1 cellular context compared by ENCODE assay signal in the genomic region with DNA sequence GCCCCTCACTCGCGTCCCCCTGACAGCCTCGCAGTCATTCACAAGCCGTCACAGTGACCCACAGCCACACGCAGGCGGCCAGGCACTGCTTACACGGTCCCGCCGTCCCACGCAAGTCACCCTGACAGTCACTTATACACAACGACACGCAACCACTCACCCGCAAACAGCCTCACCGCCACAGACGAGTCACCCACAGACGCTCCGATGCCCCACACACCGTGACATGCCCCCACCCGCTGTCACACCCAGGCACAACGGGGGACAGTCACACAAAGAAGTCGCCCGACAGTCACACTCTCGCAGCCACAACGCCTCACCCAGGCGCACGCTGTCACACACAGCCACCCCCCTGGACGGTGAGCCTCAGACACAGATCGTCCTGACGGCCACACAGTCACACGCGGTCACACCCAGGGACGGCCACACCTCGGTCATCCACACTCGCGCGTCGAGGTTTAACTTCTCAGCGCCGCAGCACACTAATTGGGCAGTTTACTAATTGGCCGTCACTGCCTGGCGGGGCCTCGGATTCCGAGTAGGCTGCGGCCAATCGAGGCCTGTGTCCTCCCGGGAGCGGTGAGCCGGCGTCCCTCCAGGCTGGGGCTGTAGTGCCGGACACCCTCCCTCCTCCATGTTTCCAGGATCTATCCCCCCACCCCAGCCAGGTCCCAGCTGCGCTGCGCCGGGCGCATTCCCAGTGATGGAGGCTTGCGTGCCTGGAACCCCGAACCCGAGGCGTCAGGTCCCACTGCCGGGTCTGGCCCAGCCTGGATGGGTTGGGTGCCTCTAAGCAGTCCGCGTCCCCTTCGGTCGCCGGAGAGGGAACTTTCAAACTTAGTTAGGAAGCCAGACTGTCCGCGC.
A peak's percentile ranks its signal among the peaks of the same experiment; 100 is the strongest.
TF ChIP-seq lines count a peak whose summit lies in the region.

No MANE protein-coding gene starts in this region.

TF ChIP-seq in GM12878, 131 proteins besides CTCF, POLR2A, EP300 and RAD21 (continued from another document and continues in another):
- TF ChIP-seq, protein P1, sequence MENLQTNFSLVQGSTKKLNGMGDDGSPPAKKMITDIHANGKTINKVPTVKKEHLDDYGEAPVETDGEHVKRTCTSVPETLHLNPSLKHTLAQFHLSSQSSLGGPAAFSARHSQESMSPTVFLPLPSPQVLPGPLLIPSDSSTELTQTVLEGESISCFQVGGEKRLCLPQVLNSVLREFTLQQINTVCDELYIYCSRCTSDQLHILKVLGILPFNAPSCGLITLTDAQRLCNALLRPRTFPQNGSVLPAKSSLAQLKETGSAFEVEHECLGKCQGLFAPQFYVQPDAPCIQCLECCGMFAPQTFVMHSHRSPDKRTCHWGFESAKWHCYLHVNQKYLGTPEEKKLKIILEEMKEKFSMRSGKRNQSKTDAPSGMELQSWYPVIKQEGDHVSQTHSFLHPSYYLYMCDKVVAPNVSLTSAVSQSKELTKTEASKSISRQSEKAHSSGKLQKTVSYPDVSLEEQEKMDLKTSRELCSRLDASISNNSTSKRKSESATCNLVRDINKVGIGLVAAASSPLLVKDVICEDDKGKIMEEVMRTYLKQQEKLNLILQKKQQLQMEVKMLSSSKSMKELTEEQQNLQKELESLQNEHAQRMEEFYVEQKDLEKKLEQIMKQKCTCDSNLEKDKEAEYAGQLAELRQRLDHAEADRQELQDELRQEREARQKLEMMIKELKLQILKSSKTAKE (IDR thresholded peaks at IDR 0.05; ENCODE audit: low read depth, poor library complexity, severe bottlenecking): no peak
- peak; percentile 93 for TF ChIP-seq NBN (IDR thresholded peaks at IDR 0.05)
- no peak for TF ChIP-seq POU2F2 (IDR thresholded peaks at IDR 0.05; ENCODE audit: borderline replicate concordance, low read depth, low read length)
- no peak for TF ChIP-seq TAF1 (IDR thresholded peaks at IDR 0.05; ENCODE audit: borderline replicate concordance, low read depth, low read length)
- TF ChIP-seq, protein P2, sequence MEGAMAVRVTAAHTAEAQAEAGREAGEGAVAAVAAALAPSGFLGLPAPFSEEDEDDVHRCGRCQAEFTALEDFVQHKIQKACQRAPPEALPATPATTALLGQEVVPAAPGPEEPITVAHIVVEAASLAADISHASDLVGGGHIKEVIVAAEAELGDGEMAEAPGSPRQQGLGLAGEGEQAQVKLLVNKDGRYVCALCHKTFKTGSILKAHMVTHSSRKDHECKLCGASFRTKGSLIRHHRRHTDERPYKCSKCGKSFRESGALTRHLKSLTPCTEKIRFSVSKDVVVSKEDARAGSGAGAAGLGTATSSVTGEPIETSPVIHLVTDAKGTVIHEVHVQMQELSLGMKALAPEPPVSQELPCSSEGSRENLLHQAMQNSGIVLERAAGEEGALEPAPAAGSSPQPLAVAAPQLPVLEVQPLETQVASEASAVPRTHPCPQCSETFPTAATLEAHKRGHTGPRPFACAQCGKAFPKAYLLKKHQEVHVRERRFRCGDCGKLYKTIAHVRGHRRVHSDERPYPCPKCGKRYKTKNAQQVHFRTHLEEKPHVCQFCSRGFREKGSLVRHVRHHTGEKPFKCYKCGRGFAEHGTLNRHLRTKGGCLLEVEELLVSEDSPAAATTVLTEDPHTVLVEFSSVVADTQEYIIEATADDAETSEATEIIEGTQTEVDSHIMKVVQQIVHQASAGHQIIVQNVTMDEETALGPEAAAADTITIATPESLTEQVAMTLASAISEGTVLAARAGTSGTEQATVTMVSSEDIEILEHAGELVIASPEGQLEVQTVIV (IDR thresholded peaks at IDR 0.05; ENCODE audit: borderline replicate concordance, partially characterized antibody): no peak
- TF ChIP-seq RELA (IDR thresholded peaks at IDR 0.05; ENCODE audit: borderline replicate concordance, partially characterized antibody): peak; percentile 25
- TF ChIP-seq CREM (IDR thresholded peaks at IDR 0.05; ENCODE audit: low read depth): no peak
- TF ChIP-seq, protein P3, sequence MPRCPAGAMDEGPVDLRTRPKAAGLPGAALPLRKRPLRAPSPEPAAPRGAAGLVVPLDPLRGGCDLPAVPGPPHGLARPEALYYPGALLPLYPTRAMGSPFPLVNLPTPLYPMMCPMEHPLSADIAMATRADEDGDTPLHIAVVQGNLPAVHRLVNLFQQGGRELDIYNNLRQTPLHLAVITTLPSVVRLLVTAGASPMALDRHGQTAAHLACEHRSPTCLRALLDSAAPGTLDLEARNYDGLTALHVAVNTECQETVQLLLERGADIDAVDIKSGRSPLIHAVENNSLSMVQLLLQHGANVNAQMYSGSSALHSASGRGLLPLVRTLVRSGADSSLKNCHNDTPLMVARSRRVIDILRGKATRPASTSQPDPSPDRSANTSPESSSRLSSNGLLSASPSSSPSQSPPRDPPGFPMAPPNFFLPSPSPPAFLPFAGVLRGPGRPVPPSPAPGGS (IDR thresholded peaks at IDR 0.05; ENCODE audit: borderline replicate concordance, insufficient read depth, low read depth, low read length, poor library complexity, severe bottlenecking): no peak
- TF ChIP-seq SMAD1 (IDR thresholded peaks at IDR 0.05; ENCODE audit: low read depth, partially characterized antibody): no peak
- TF ChIP-seq TCF12 (IDR thresholded peaks at IDR 0.05; ENCODE audit: low read depth, low read length): no peak
- TF ChIP-seq CBX5 (IDR thresholded peaks at IDR 0.05; ENCODE audit: low read depth): no peak
- TF ChIP-seq SREBF2 (IDR thresholded peaks at IDR 0.05; ENCODE audit: low read length): no peak
- TF ChIP-seq, protein P4, sequence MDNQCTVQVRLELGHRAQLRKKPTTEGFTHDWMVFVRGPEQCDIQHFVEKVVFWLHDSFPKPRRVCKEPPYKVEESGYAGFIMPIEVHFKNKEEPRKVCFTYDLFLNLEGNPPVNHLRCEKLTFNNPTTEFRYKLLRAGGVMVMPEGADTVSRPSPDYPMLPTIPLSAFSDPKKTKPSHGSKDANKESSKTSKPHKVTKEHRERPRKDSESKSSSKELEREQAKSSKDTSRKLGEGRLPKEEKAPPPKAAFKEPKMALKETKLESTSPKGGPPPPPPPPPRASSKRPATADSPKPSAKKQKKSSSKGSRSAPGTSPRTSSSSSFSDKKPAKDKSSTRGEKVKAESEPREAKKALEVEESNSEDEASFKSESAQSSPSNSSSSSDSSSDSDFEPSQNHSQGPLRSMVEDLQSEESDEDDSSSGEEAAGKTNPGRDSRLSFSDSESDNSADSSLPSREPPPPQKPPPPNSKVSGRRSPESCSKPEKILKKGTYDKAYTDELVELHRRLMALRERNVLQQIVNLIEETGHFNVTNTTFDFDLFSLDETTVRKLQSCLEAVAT (IDR thresholded peaks at IDR 0.05): peak; percentile 43; the same call in 1 of the 2 replicates
- no peak for TF ChIP-seq RFX5 (IDR thresholded peaks at IDR 0.05; ENCODE audit: low read depth, low read length)
- TF ChIP-seq GABPA (IDR thresholded peaks at IDR 0.05; ENCODE audit: low read depth): no peak
- no peak for TF ChIP-seq RBBP5 (conservative IDR thresholded peaks at IDR 0.05)
- peak; percentile 58 for TF ChIP-seq IKZF1 (conservative IDR thresholded peaks at IDR 0.05)
- peak; percentile 95 for TF ChIP-seq HDGF (IDR thresholded peaks at IDR 0.05)
- TF ChIP-seq, protein P5, sequence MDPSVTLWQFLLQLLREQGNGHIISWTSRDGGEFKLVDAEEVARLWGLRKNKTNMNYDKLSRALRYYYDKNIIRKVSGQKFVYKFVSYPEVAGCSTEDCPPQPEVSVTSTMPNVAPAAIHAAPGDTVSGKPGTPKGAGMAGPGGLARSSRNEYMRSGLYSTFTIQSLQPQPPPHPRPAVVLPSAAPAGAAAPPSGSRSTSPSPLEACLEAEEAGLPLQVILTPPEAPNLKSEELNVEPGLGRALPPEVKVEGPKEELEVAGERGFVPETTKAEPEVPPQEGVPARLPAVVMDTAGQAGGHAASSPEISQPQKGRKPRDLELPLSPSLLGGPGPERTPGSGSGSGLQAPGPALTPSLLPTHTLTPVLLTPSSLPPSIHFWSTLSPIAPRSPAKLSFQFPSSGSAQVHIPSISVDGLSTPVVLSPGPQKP (IDR thresholded peaks at IDR 0.05; ENCODE audit: low read depth, low read length): no peak
- TF ChIP-seq KDM1A (IDR thresholded peaks at IDR 0.05; ENCODE audit: borderline replicate concordance): no peak
- TF ChIP-seq BACH1 (IDR thresholded peaks at IDR 0.05; ENCODE audit: borderline replicate concordance): peak; percentile 81
- TF ChIP-seq BHLHE40 (IDR thresholded peaks at IDR 0.05; ENCODE audit: borderline replicate concordance in 1 of 2, low read depth in 2 of 2, low read length in 1 of 2): peak; percentile 34 to 67; a peak in 3 of 4 replicates
- TF ChIP-seq, protein P6, sequence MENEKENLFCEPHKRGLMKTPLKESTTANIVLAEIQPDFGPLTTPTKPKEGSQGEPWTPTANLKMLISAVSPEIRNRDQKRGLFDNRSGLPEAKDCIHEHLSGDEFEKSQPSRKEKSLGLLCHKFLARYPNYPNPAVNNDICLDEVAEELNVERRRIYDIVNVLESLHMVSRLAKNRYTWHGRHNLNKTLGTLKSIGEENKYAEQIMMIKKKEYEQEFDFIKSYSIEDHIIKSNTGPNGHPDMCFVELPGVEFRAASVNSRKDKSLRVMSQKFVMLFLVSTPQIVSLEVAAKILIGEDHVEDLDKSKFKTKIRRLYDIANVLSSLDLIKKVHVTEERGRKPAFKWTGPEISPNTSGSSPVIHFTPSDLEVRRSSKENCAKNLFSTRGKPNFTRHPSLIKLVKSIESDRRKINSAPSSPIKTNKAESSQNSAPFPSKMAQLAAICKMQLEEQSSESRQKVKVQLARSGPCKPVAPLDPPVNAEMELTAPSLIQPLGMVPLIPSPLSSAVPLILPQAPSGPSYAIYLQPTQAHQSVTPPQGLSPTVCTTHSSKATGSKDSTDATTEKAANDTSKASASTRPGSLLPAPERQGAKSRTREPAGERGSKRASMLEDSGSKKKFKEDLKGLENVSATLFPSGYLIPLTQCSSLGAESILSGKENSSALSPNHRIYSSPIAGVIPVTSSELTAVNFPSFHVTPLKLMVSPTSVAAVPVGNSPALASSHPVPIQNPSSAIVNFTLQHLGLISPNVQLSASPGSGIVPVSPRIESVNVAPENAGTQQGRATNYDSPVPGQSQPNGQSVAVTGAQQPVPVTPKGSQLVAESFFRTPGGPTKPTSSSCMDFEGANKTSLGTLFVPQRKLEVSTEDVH (IDR thresholded peaks at IDR 0.05; ENCODE audit: low read depth, partially characterized antibody): no peak
- TF ChIP-seq NFXL1 (IDR thresholded peaks at IDR 0.05; ENCODE audit: borderline replicate concordance): no peak
- TF ChIP-seq DPF2 (IDR thresholded peaks at IDR 0.05): 0 out of 2 replicates have a peak, but pooled peaks have one; percentile 11
- TF ChIP-seq, protein P7, sequence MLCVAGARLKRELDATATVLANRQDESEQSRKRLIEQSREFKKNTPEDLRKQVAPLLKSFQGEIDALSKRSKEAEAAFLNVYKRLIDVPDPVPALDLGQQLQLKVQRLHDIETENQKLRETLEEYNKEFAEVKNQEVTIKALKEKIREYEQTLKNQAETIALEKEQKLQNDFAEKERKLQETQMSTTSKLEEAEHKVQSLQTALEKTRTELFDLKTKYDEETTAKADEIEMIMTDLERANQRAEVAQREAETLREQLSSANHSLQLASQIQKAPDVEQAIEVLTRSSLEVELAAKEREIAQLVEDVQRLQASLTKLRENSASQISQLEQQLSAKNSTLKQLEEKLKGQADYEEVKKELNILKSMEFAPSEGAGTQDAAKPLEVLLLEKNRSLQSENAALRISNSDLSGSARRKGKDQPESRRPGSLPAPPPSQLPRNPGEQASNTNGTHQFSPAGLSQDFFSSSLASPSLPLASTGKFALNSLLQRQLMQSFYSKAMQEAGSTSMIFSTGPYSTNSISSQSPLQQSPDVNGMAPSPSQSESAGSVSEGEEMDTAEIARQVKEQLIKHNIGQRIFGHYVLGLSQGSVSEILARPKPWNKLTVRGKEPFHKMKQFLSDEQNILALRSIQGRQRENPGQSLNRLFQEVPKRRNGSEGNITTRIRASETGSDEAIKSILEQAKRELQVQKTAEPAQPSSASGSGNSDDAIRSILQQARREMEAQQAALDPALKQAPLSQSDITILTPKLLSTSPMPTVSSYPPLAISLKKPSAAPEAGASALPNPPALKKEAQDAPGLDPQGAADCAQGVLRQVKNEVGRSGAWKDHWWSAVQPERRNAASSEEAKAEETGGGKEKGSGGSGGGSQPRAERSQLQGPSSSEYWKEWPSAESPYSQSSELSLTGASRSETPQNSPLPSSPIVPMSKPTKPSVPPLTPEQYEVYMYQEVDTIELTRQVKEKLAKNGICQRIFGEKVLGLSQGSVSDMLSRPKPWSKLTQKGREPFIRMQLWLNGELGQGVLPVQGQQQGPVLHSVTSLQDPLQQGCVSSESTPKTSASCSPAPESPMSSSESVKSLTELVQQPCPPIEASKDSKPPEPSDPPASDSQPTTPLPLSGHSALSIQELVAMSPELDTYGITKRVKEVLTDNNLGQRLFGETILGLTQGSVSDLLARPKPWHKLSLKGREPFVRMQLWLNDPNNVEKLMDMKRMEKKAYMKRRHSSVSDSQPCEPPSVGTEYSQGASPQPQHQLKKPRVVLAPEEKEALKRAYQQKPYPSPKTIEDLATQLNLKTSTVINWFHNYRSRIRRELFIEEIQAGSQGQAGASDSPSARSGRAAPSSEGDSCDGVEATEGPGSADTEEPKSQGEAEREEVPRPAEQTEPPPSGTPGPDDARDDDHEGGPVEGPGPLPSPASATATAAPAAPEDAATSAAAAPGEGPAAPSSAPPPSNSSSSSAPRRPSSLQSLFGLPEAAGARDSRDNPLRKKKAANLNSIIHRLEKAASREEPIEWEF (IDR thresholded peaks at IDR 0.05; ENCODE audit: insufficient replicate concordance, low read depth, low read length): no peak
- no peak for TF ChIP-seq JUNB (IDR thresholded peaks at IDR 0.05)
- no peak for TF ChIP-seq RCOR1 (conservative IDR thresholded peaks at IDR 0.05; ENCODE audit: low read depth, low read length)
- TF ChIP-seq CHD4 (IDR thresholded peaks at IDR 0.05): no peak
- no peak for TF ChIP-seq JUND (IDR thresholded peaks at IDR 0.05; ENCODE audit: low read depth, low read length)
- TF ChIP-seq ZNF207 (IDR thresholded peaks at IDR 0.05; ENCODE audit: borderline replicate concordance): no peak
- TF ChIP-seq, protein P8, sequence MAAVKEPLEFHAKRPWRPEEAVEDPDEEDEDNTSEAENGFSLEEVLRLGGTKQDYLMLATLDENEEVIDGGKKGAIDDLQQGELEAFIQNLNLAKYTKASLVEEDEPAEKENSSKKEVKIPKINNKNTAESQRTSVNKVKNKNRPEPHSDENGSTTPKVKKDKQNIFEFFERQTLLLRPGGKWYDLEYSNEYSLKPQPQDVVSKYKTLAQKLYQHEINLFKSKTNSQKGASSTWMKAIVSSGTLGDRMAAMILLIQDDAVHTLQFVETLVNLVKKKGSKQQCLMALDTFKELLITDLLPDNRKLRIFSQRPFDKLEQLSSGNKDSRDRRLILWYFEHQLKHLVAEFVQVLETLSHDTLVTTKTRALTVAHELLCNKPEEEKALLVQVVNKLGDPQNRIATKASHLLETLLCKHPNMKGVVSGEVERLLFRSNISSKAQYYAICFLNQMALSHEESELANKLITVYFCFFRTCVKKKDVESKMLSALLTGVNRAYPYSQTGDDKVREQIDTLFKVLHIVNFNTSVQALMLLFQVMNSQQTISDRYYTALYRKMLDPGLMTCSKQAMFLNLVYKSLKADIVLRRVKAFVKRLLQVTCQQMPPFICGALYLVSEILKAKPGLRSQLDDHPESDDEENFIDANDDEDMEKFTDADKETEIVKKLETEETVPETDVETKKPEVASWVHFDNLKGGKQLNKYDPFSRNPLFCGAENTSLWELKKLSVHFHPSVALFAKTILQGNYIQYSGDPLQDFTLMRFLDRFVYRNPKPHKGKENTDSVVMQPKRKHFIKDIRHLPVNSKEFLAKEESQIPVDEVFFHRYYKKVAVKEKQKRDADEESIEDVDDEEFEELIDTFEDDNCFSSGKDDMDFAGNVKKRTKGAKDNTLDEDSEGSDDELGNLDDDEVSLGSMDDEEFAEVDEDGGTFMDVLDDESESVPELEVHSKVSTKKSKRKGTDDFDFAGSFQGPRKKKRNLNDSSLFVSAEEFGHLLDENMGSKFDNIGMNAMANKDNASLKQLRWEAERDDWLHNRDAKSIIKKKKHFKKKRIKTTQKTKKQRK (IDR thresholded peaks at IDR 0.05; ENCODE audit: low read depth, low read length): no peak
- no peak for TF ChIP-seq TCF7 (IDR thresholded peaks at IDR 0.05; ENCODE audit: borderline replicate concordance)
- no peak for TF ChIP-seq NR2C2 (IDR thresholded peaks at IDR 0.05; ENCODE audit: borderline replicate concordance, control insufficient read depth, insufficient read length, low read depth)
- no peak for TF ChIP-seq NR2C1 (IDR thresholded peaks at IDR 0.05)
- no peak for TF ChIP-seq BCL11A (IDR thresholded peaks at IDR 0.05; ENCODE audit: low read depth, low read length)
